Comparison of ENCODE assay signal across 8 cellular contexts in genomic region chr19:3125900-3126524, GRCh38. TPM values are rescaled to one million over a fixed set of nuclear protein-coding genes. Genes with fewer than 3 reads are reported as not detected.
DNase-seq lines count a peak whose midpoint lies in the region; ATAC-seq and TF ChIP-seq lines count a peak whose summit lies in the region.

No MANE protein-coding gene starts in this region.

- H3K27me3 Mint-ChIP-seq in CD8-positive, alpha-beta T cell (ENCODE audit: low read depth): peaks cover 2% of the 10 kb centered on the region

- no peaks in the 10 kb centered on the region for H3K9me3 ChIP-seq in CD8-positive, alpha-beta T cell (ENCODE audit: low read length)

- no peaks in the 10 kb centered on the region for H3K27me3 ChIP-seq in CD8-positive, alpha-beta T cell (ENCODE audit: insufficient read depth, low read length)
- H3K27me3 ChIP-seq in kidney epithelial cell (ENCODE audit: control insufficient read depth, insufficient read depth, low read length): no peaks in the 10 kb centered on the region

- peak; percentile 58 to 80 (median 70) for DNase-seq in CD8-positive, alpha-beta T cell
- DNase-seq in T-helper 9 cell (peak; percentile 76), astrocyte of the hippocampus (ENCODE audit: low read depth, low spot score) (peak; percentile 64), kidney epithelial cell (ENCODE audit: low read depth) (no peak), pons (ENCODE audit: low spot score) (no peak)
- peak; percentile 59 for DNase-seq in stimulated activated CD8-positive, alpha-beta memory T cell treated with anti-CD3 and anti-CD28 coated beads, Interleukin-12 subunit alpha, Interleukin-12 subunit beta, amount 100 ng/mL, for 1 hour (ENCODE audit: low read depth)

- no peak overlapping the region for H3K27ac ChIP-seq in CD8-positive, alpha-beta T cell (ENCODE audit: low read depth, low read length)

- no peak for TF ChIP-seq EP300 in Ishikawa (IDR thresholded peaks at IDR 0.05; ENCODE audit: borderline replicate concordance)

- H3K36me3 Mint-ChIP-seq in CD8-positive, alpha-beta T cell: no peaks in the 10 kb centered on the region

- CTCF ChIA-PET in CD8-positive, alpha-beta T cell (lab: Charles Lee): interaction anchor here (0.5 to 7.3 kb wide), 16 partner anchors 9 to 454 kb away, joined by 3 to 104 read pairs (median 6); partner anchors contain the start of gene GNA15

- H3K9me3 Mint-ChIP-seq in CD8-positive, alpha-beta T cell: no peaks in the 10 kb centered on the region

- TF ChIP-seq RAD21 in Ishikawa (IDR thresholded peaks at IDR 0.05; ENCODE audit: low read depth): peak; percentile 58

- no peaks in the 10 kb centered on the region for H3K36me3 ChIP-seq in CD8-positive, alpha-beta T cell (ENCODE audit: insufficient read depth, low read length)
- H3K36me3 ChIP-seq in kidney epithelial cell (ENCODE audit: control insufficient read depth, insufficient read depth, low read length): no peaks in the 10 kb centered on the region

- peak; percentile 66 for TF ChIP-seq CTCF in CD8-positive, alpha-beta T cell (IDR thresholded peaks at IDR 0.05)
- TF ChIP-seq CTCF in kidney epithelial cell (IDR thresholded peaks at IDR 0.05; ENCODE audit: insufficient read depth, low read length, poor library complexity, severe bottlenecking): peak; percentile 90

- no peak overlapping the region for H3K4me3 ChIP-seq in CD8-positive, alpha-beta T cell (ENCODE audit: low read depth, low read length)
- no peak overlapping the region for H3K4me3 ChIP-seq in kidney epithelial cell (ENCODE audit: low read depth, low read length)

- H3K4me1 ChIP-seq in CD8-positive, alpha-beta T cell (ENCODE audit: insufficient read depth, low read length): no peaks in the 10 kb centered on the region

- POLR2A ChIA-PET in CD8-positive, alpha-beta T cell (lab: Charles Lee): interaction anchor here (0.6 kb wide), 1 partner anchor 33 kb away, joined by 3 read pairs; no protein-coding TSS in a partner anchor

- intact Hi-C loops in CD8-positive, alpha-beta T cell (cut with DNase I, micrococcal nuclease): loop anchor here in 1 of 2 experiments (5.0 kb wide), 1 partner anchor 51 kb away; the partner anchor contains the start of gene S1PR4

- peaks cover 2% of the 10 kb centered on the region for H3K4me1 Mint-ChIP-seq in CD8-positive, alpha-beta T cell (ENCODE audit: low read depth)

- no peak overlapping the region for H3K4me3 Mint-ChIP-seq in CD8-positive, alpha-beta T cell

- no peak overlapping the region for H3K27ac Mint-ChIP-seq in CD8-positive, alpha-beta T cell

- ATAC-seq in CD8-positive, alpha-beta T cell: peak; percentile 97
- no peak for ATAC-seq in HG03039 (IDR thresholded peaks at IDR 0.05; ENCODE audit: unreplicated experiment)

TF ChIP-seq in Ishikawa, 13 proteins besides CTCF, POLR2A, EP300 and RAD21:
- no peak for TF ChIP-seq CREB1 (IDR thresholded peaks at IDR 0.05; ENCODE audit: low read depth)

RNA-seq across cellular contexts. Expression of gene GNA15, which starts 9.8 kb away (rescaled TPM):
- total RNA-seq in CD8-positive, alpha-beta T cell: 1 to 10 TPM; 6.2 to 6.7 TPM
- total RNA-seq in kidney epithelial cell: 1.5 and 2.3 TPM in 2 replicates

RNA-seq across cellular contexts. Expression of gene GNA11, which starts 31.9 kb away (rescaled TPM):
- 1 to 10 TPM; 2.3 to 2.6 TPM for total RNA-seq in CD8-positive, alpha-beta T cell
- 59.4 and 78.2 TPM in 2 replicates for total RNA-seq in kidney epithelial cell

RNA-seq across cellular contexts. Expression of gene S1PR4, which starts 52.6 kb away (rescaled TPM):
- 10 to 100 TPM; 76.3 to 80.3 TPM for total RNA-seq in CD8-positive, alpha-beta T cell
- total RNA-seq in kidney epithelial cell: not detected in 2 replicates

RNA-seq across cellular contexts. Expression of gene NCLN, which starts 59.7 kb away (rescaled TPM):
- 10 to 100 TPM; 47.3 to 55.7 TPM for total RNA-seq in CD8-positive, alpha-beta T cell
- 57.0 and 91.7 TPM in 2 replicates for total RNA-seq in kidney epithelial cell

Comparison
In these comparisons a context has a peak if more than half of its experiments do, and no peak if none do; other contexts are left out.
1. DNase-seq: peak in CD8-positive, alpha-beta T cell (7 of 7), T-helper 9 cell (single experiment), astrocyte of the hippocampus (single experiment) and stimulated activated CD8-positive, alpha-beta memory T cell treated with anti-CD3 and anti-CD28 coated beads, Interleukin-12 subunit alpha, Interleukin-12 subunit beta, amount 100 ng/mL, for 1 hour (single experiment); none in kidney epithelial cell (single experiment) and pons (single experiment).
2. RNA of gene GNA11, which starts 31.9 kb away (total RNA-seq): 59.4 to 78.2 TPM in kidney epithelial cell; 2.3 to 2.6 TPM in CD8-positive, alpha-beta T cell; every median in the first group is over 10 times any median in the second.
3. RNA of gene S1PR4, which starts 52.6 kb away (total RNA-seq): 76.3 to 80.3 TPM in CD8-positive, alpha-beta T cell; not detected in kidney epithelial cell; every median in the first group is over 10 times any median in the second.